ENCODE assay signal across 14 cellular contexts in the genomic region with DNA sequence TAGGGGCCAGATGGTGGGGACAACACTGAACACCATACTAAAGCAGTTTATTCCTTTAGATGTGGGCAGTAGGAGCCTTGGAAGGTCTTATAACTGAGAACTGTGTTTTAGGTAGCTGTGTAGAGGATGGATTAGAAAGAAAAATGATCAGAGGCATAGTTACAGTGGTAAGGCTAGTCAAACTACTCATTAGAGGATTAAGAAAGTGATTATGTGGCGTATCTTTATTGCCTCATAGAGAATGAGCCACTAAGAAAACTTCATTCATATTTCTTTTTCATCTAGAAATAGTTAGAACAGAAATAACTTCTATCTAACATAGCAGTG.
A peak's percentile ranks its signal among the peaks of the same experiment; 100 is the strongest.
DNase-seq lines count a peak whose midpoint lies in the region; ATAC-seq and TF ChIP-seq lines count a peak whose summit lies in the region.
"Had no signal": no experiment of that assay in that cellular context is flagged by ENCODE, and none has a peak within 500 bp of the region (broad histone marks: within the 10 kb centered on the region; RNA-seq: fewer than 3 reads in every experiment).

No MANE protein-coding gene starts in this region.

- H3K4me3 Mint-ChIP-seq in nephron = no peak overlapping the region
- H3K4me3 Mint-ChIP-seq in T-helper 17 cell = no peak overlapping the region
- H3K4me3 Mint-ChIP-seq: activated CD8-positive, alpha-beta T cell treated with anti-CD3 and anti-CD28 coated beads, Interleukin-2, amount 10 ng/mL, durations not matched to agents 7 days and 5 days had no signal

- H2BK15ac ChIP-seq in IMR-90 (ENCODE audit: low read depth, low read length) = no peak overlapping the region

- no peak overlapping the region for H2AK5ac ChIP-seq in IMR-90 (ENCODE audit: low read depth, low read length)

- H3K4me1 Mint-ChIP-seq in nephron (peaks cover 31% of the 10 kb centered on the region), T-helper 17 cell (peaks cover 5% of the 10 kb centered on the region)

- H3K4ac ChIP-seq in IMR-90 (ENCODE audit: low read depth, low read length) = no peak overlapping the region

- H3K27me3 ChIP-seq in IMR-90 (ENCODE audit: control insufficient read depth, insufficient read depth, low read length) (no peaks in the 10 kb centered on the region), tibial nerve (no peaks in the 10 kb centered on the region)
- H3K27me3 ChIP-seq: BLaER1 treated with 17β-estradiol and CSF1 and Interleukin-3, amounts not matched to agents 10 nM and 100 nM had no signal

- BruUV-seq in IMR-90 (replicated peaks; lab: Mats Ljungman, UMichigan) = no TSS peak

- H3K27me3 Mint-ChIP-seq in nephron (ENCODE audit: low read depth) (no peaks in the 10 kb centered on the region), T-helper 17 cell (peaks cover 30% of the 10 kb centered on the region)

- no peak overlapping the region for H2AK9ac ChIP-seq in IMR-90 (replicated peaks; ENCODE audit: low read depth, low read length, poor library complexity)

- TF ChIP-seq POLR2A in IMR-90 (IDR thresholded peaks at IDR 0.05; ENCODE audit: low read depth, low read length) (no peak), tibial nerve (IDR thresholded peaks at IDR 0.05) (no peak)

- dilution Hi-C loops in IMR-90 (cut with HindIII; ENCODE audit: low sequenced_read_pairs, unreplicated experiment) = no loop called here

- H2BK20ac ChIP-seq in IMR-90 (ENCODE audit: low read depth, low read length) = no peak overlapping the region

- H3K27ac ChIP-seq in IMR-90 (ENCODE audit: insufficient read depth, low read length) (no peak overlapping the region), epithelial cell of prostate (peak overlapping the region; percentile 76), tibial nerve (peak overlapping the region; percentile 24 to 80 (median 42))
- H3K27ac ChIP-seq: BLaER1 treated with 17β-estradiol and CSF1 and Interleukin-3, amounts not matched to agents 10 nM and 100 nM had no signal

- H3K4me3 ChIP-seq in IMR-90 (ENCODE audit: insufficient read depth, low read depth, low read length) (no peak overlapping the region), tibial nerve (no peak overlapping the region)
- H3K4me3 ChIP-seq: BLaER1 treated with 17β-estradiol and CSF1 and Interleukin-3, amounts not matched to agents 10 nM and 100 nM had no signal

- ATAC-seq in IMR-90 (ENCODE audit: low read depth) (peak; percentile 15; the same call in 1 of the 2 replicates), T-helper 17 cell (no peak)
- ATAC-seq: activated CD8-positive, alpha-beta T cell treated with anti-CD3 and anti-CD28 coated beads, Interleukin-2, amount 10 ng/mL, durations not matched to agents 7 days and 5 days; SK-N-SH treated with all-trans-retinoic acid at 6 μM for 48 hours had no signal

- H3K23ac ChIP-seq in IMR-90 (ENCODE audit: low read depth, low read length) = no peak overlapping the region

- peaks cover 3% of the 10 kb centered on the region; the same call in 1 of the 2 replicates for H3K36me3 ChIP-seq in IMR-90 (ENCODE audit: control insufficient read depth, insufficient read depth, low read length)
- H3K36me3 ChIP-seq in tibial nerve = no peaks in the 10 kb centered on the region
- H3K36me3 ChIP-seq: BLaER1 treated with 17β-estradiol and CSF1 and Interleukin-3, amounts not matched to agents 10 nM and 100 nM had no signal

- CTCF ChIA-PET in IMR-90 (lab: Yijun Ruan, JAX) = no interaction called here

- no peak overlapping the region for H4K8ac ChIP-seq in IMR-90 (ENCODE audit: low read depth in 2 of 2, low read length in 2 of 2)

- H3K56ac ChIP-seq in IMR-90 (ENCODE audit: extremely low read depth, insufficient read depth, low read length) = no peak overlapping the region

- no peak for DNase-seq in IMR-90
- no peak for DNase-seq in epithelial cell of prostate (ENCODE audit: low read depth, low spot score)
- DNase-seq in tibial nerve (ENCODE audit: low spot score in 2 of 2) = no peak
- no peak for DNase-seq in NOMO-1 (lab: John Stamatoyannopoulos, UW; ENCODE audit: unreplicated experiment in 2 of 2)
- DNase-seq in NCI-H146 treated with DMSO at 0.1 percent for 48 hours (lab: John Stamatoyannopoulos, UW; ENCODE audit: unreplicated experiment) = no peak
- no peak for DNase-seq in GF-D8 (lab: John Stamatoyannopoulos, UW)
- no peak for DNase-seq in T-helper 17 cell
- DNase-seq: activated CD8-positive, alpha-beta T cell treated with anti-CD3 and anti-CD28 coated beads, Interleukin-2, amount 10 ng/mL, durations not matched to agents 7 days and 5 days; NCI-H1694; NCI-H446; substantia nigra had no signal

- no peak overlapping the region for H2AFZ ChIP-seq in IMR-90 (replicated peaks; ENCODE audit: low read length, poor library complexity)

- no CpG with 5 or more reads among the region's 1 CpG for WGBS in IMR-90 (ENCODE audit: extremely low coverage in 2 of 2, insufficient read length in 1 of 2), 2 experiments
- 2 to 95% methylated on average over 1 of the region's 1 CpG for WGBS in tibial nerve, 2 donors

- TF ChIP-seq CTCF in IMR-90 (conservative IDR thresholded peaks at IDR 0.05; ENCODE audit: low read depth, low read length) (no peak), nephron (IDR thresholded peaks at IDR 0.05; ENCODE audit: unreplicated experiment in 3 of 3) (no peak), tibial nerve (IDR thresholded peaks at IDR 0.05) (no peak)

- no peak overlapping the region for H3K9ac ChIP-seq in IMR-90 (ENCODE audit: low read depth, low read length)
- H3K9ac ChIP-seq: BLaER1 treated with 17β-estradiol and CSF1 and Interleukin-3, amounts not matched to agents 10 nM and 100 nM had no signal

- no peak for TF ChIP-seq RAD21 in IMR-90 (IDR thresholded peaks at IDR 0.05; ENCODE audit: low read length)

- H3K4me1 ChIP-seq in IMR-90 (ENCODE audit: control insufficient read depth, insufficient read depth, low read length) = peaks cover 8% of the 10 kb centered on the region
- peaks cover 0 to 38% (median 17%) of the 10 kb centered on the region in 4 donors for H3K4me1 ChIP-seq in tibial nerve
- H3K4me1 ChIP-seq: BLaER1 treated with 17β-estradiol and CSF1 and Interleukin-3, amounts not matched to agents 10 nM and 100 nM had no signal

- no peak overlapping the region for H3K4me2 ChIP-seq in IMR-90 (ENCODE audit: low read depth, low read length)
- H3K4me2 ChIP-seq: BLaER1 treated with 17β-estradiol and CSF1 and Interleukin-3, amounts not matched to agents 10 nM and 100 nM had no signal

- H3K9me3 ChIP-seq in IMR-90 (ENCODE audit: control insufficient read depth, insufficient read depth, low read length) = no peaks in the 10 kb centered on the region
- no peaks in the 10 kb centered on the region for H3K9me3 ChIP-seq in tibial nerve
- H3K9me3 ChIP-seq in T-helper 17 cell (ENCODE audit: control insufficient read depth, low read length, poor library complexity, severe bottlenecking) = no peaks in the 10 kb centered on the region
- H3K9me3 ChIP-seq: BLaER1 treated with 17β-estradiol and CSF1 and Interleukin-3, amounts not matched to agents 10 nM and 100 nM had no signal

- peaks cover 51 to 96% of the 10 kb centered on the region in 2 experiments for H3K79me1 ChIP-seq in IMR-90 (ENCODE audit: low read depth in 1 of 2, low read length in 2 of 2)

- H2BK120ac ChIP-seq in IMR-90 (ENCODE audit: low read depth, low read length) = no peak overlapping the region

- H3K36me3 Mint-ChIP-seq in nephron (ENCODE audit: low read depth) = no peaks in the 10 kb centered on the region
- no peaks in the 10 kb centered on the region for H3K36me3 Mint-ChIP-seq in T-helper 17 cell (ENCODE audit: low read depth)

- no peak overlapping the region for H4K91ac ChIP-seq in IMR-90 (ENCODE audit: insufficient read depth, low read depth, low read length)

- intact Hi-C loops in IMR-90 (cut with micrococcal nuclease) = no loop called here

- H3K9me3 Mint-ChIP-seq in nephron = no peaks in the 10 kb centered on the region

- in situ Hi-C loops in IMR-90 (cut with MboI; ENCODE audit: low sequenced_read_pairs) = no loop called here

- peaks cover 83% of the 10 kb centered on the region for H4K20me1 ChIP-seq in IMR-90 (ENCODE audit: insufficient read depth, low read length)
- H4K20me1 ChIP-seq: BLaER1 treated with 17β-estradiol and CSF1 and Interleukin-3, amounts not matched to agents 10 nM and 100 nM had no signal

- H3K9me1 ChIP-seq in IMR-90 (ENCODE audit: insufficient read depth, low read length) = peaks cover 25% of the 10 kb centered on the region

- no peak for TF ChIP-seq EP300 in tibial nerve (IDR thresholded peaks at IDR 0.05)

- H3K14ac ChIP-seq in IMR-90 (replicated peaks; ENCODE audit: low read depth, low read length) = no peak overlapping the region

- H3K18ac ChIP-seq in IMR-90 (ENCODE audit: low read depth, low read length) = no peak overlapping the region

- POLR2A ChIA-PET in IMR-90 (lab: Charles Lee; ENCODE audit: unreplicated experiment) = no interaction called here

- H4K5ac ChIP-seq in IMR-90 (ENCODE audit: low read depth, low read length) = no peak overlapping the region

- H2BK5ac ChIP-seq in IMR-90 (ENCODE audit: low read depth, low read length, poor library complexity, severe bottlenecking) = no peak overlapping the region

- H3K27ac Mint-ChIP-seq in nephron (peak overlapping the region; percentile 24 to 98 (median 97)), T-helper 17 cell (no peak overlapping the region)
- H3K27ac Mint-ChIP-seq: activated CD8-positive, alpha-beta T cell treated with anti-CD3 and anti-CD28 coated beads, Interleukin-2, amount 10 ng/mL, durations not matched to agents 7 days and 5 days had no signal

TF ChIP-seq in IMR-90, 13 proteins besides CTCF, POLR2A, EP300 and RAD21 (continues in another document):
- TF ChIP-seq CHD1 (IDR thresholded peaks at IDR 0.05; ENCODE audit: low read depth, low read length) = no peak
- TF ChIP-seq RCOR1 (IDR thresholded peaks at IDR 0.05; ENCODE audit: insufficient replicate concordance, low read length) = no peak
- no peak for TF ChIP-seq RFX5 (IDR thresholded peaks at IDR 0.05; ENCODE audit: low read depth, low read length)
- TF ChIP-seq CEBPB (IDR thresholded peaks at IDR 0.05; ENCODE audit: low read depth, low read length) = no peak
- TF ChIP-seq MAFK (IDR thresholded peaks at IDR 0.05; ENCODE audit: low read depth, low read length) = no peak
- TF ChIP-seq MXI1 (IDR thresholded peaks at IDR 0.05; ENCODE audit: borderline replicate concordance, low read depth, low read length) = no peak
- TF ChIP-seq NFE2L2 (IDR thresholded peaks at IDR 0.05; ENCODE audit: low read depth, low read length) = no peak
- TF ChIP-seq MAZ (IDR thresholded peaks at IDR 0.05; ENCODE audit: borderline replicate concordance, low read depth, low read length) = no peak
- no peak for TF ChIP-seq FOS (IDR thresholded peaks at IDR 0.05; ENCODE audit: low read depth, low read length)
- TF ChIP-seq, protein P1, sequence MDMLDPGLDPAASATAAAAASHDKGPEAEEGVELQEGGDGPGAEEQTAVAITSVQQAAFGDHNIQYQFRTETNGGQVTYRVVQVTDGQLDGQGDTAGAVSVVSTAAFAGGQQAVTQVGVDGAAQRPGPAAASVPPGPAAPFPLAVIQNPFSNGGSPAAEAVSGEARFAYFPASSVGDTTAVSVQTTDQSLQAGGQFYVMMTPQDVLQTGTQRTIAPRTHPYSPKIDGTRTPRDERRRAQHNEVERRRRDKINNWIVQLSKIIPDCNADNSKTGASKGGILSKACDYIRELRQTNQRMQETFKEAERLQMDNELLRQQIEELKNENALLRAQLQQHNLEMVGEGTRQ (IDR thresholded peaks at IDR 0.05; ENCODE audit: low read depth, low read length) = no peak
